ENCODE assay signal across 8 cellular contexts in genomic region chr11:68684385-68685356, GRCh38. TPM values are rescaled to one million over a fixed set of nuclear protein-coding genes. Genes with fewer than 3 reads are reported as not detected.
DNase-seq lines count a peak whose midpoint lies in the region; ATAC-seq, FAIRE-seq and TF ChIP-seq lines count a peak whose summit lies in the region.

A gene with protein sequence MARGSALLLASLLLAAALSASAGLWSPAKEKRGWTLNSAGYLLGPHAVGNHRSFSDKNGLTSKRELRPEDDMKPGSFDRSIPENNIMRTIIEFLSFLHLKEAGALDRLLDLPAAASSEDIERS (plus strand): TSS chr11:68684544. CDS start chr11:68684924, 380 bp downstream.

- ATAC-seq in HG02798 (IDR thresholded peaks at IDR 0.05; ENCODE audit: poor library complexity, unreplicated experiment) (no peak), HG03460 (IDR thresholded peaks at IDR 0.05; ENCODE audit: unreplicated experiment) (no peak)

- H3K9me1 ChIP-seq in keratinocyte (ENCODE audit: control insufficient read depth, extremely low read depth, insufficient read depth, low read length) = no peaks in the 10 kb centered on the region

- H3K27me3 ChIP-seq in ascending aorta (peaks cover 18% of the 10 kb centered on the region), keratinocyte (ENCODE audit: control insufficient read depth, extremely low read depth, insufficient read depth, low read length) (peaks cover 33% of the 10 kb centered on the region), vagina (peaks cover 8% of the 10 kb centered on the region)

- peak within 1 kb of the TSS; percentile 48 for H3K4me2 ChIP-seq in keratinocyte (ENCODE audit: control insufficient read depth, extremely low read depth, insufficient read depth, low read depth, low read length)

- H3K36me3 ChIP-seq in ascending aorta (no peaks in the 10 kb centered on the region), keratinocyte (ENCODE audit: control insufficient read depth in 2 of 2, extremely low read depth in 1 of 2, insufficient read depth in 2 of 2, low read length in 2 of 2) (no peaks in the 10 kb centered on the region), vagina (no peaks in the 10 kb centered on the region)

- H2AFZ ChIP-seq in keratinocyte (ENCODE audit: control insufficient read depth, low read length) = peak within 1 kb of the TSS; percentile 3

- peak; percentile 51 for DNase-seq in stimulated activated CD4-positive, alpha-beta T cell treated with anti-CD3 and anti-CD28 coated beads, Interleukin-15, amount 100 ng/mL, for 24 hours
- no peak for DNase-seq in stimulated activated CD4-positive, alpha-beta T cell treated with anti-CD3 and anti-CD28 coated beads, Interleukin-1b, Interleukin-23, amount 100 ng/mL, for 48 hours
- DNase-seq in ascending aorta (ENCODE audit: low spot score in 2 of 2) (no peak), keratinocyte (ENCODE audit: low read depth, low spot score) (no peak), vagina (ENCODE audit: extremely low spot score in 2 of 2) (no peak), lower leg skin (ENCODE audit: low spot score in 2 of 2) (no peak)

- TF ChIP-seq CTCF in ascending aorta (IDR thresholded peaks at IDR 0.05) (no peak), keratinocyte (optimal IDR thresholded peaks at IDR 0.05 in 1 of 3, IDR thresholded peaks at IDR 0.05 in 1 of 3, conservative IDR thresholded peaks at IDR 0.05 in 1 of 3; ENCODE audit: extremely low read depth in 1 of 3, insufficient read depth in 2 of 3, low read length in 3 of 3) (no peak), vagina (IDR thresholded peaks at IDR 0.05) (no peak), lower leg skin (IDR thresholded peaks at IDR 0.05) (no peak)

- H4K20me1 ChIP-seq in keratinocyte (ENCODE audit: control insufficient read depth, extremely low read depth, insufficient read depth, low read length) = peaks cover 5% of the 10 kb centered on the region

- dilution Hi-C loops in keratinocyte (cut with MboI; ENCODE audit: extremely low pct_ligation_motif_present, low sequenced_read_pairs) = no loop called here

- no peak for FAIRE-seq in keratinocyte (lab: Jason Lieb, UNC)

- intact Hi-C loops in ascending aorta (cut with DNase I) = no loop called here
- intact Hi-C loops in vagina (cut with DNase I) = no loop called here
- intact Hi-C loops in lower leg skin (cut with DNase I; ENCODE audit: low total_unique reads) = no loop called here

- peak within 1 kb of the TSS; percentile 37 for H3K9ac ChIP-seq in keratinocyte (ENCODE audit: control insufficient read depth, extremely low read depth, insufficient read depth, low read length)

- H3K27ac ChIP-seq in ascending aorta (no peak within 1 kb of the TSS), keratinocyte (ENCODE audit: control insufficient read depth, insufficient read depth, low read length) (no peak within 1 kb of the TSS), vagina (no peak within 1 kb of the TSS)

- TF ChIP-seq POLR2A in vagina (IDR thresholded peaks at IDR 0.05) (no peak), lower leg skin (IDR thresholded peaks at IDR 0.05) (no peak)

- H3K9me3 ChIP-seq in ascending aorta (no peaks in the 10 kb centered on the region), keratinocyte (ENCODE audit: control insufficient read depth, low read depth, low read length) (no peaks in the 10 kb centered on the region), vagina (no peaks in the 10 kb centered on the region)

- H3K4me3 ChIP-seq in ascending aorta = peak within 1 kb of the TSS; percentile 53 to 55
- peak within 1 kb of the TSS; percentile 34 to 52 (median 35) for H3K4me3 ChIP-seq in keratinocyte (ENCODE audit: control insufficient read depth in 2 of 3, extremely low read depth in 1 of 3, insufficient read depth in 2 of 3, low read depth in 1 of 3, low read length in 3 of 3)
- H3K4me3 ChIP-seq in vagina = peak within 1 kb of the TSS; percentile 22 to 41
- no peak within 1 kb of the TSS for H3K4me3 ChIP-seq in lower leg skin (ENCODE audit: low read depth, poor library complexity, severe bottlenecking)

- H3K79me2 ChIP-seq in keratinocyte (ENCODE audit: control insufficient read depth, insufficient read depth, low read length) = no peaks in the 10 kb centered on the region

- 8 to 9% methylated on average over 49 to 80 of the region's 113 CpGs for WGBS in lower leg skin, 2 donors

- peaks cover 0 to 7% of the 10 kb centered on the region in 2 donors for H3K4me1 ChIP-seq in ascending aorta
- no peaks in the 10 kb centered on the region for H3K4me1 ChIP-seq in keratinocyte (ENCODE audit: control insufficient read depth, extremely low read depth, insufficient read depth, low read length)
- H3K4me1 ChIP-seq in vagina = peaks cover 8% of the 10 kb centered on the region

RNA-seq across cellular contexts. Expression of the gene that starts here (rescaled TPM):
- total RNA-seq in ascending aorta (not detected), vagina (15.7 TPM), lower leg skin (10 to 100 TPM in 2 of 4 donors, 1 to 10 TPM in 2; 4.7 to 59.1 (median 20.9) TPM)
- 2.2 to 2.6 TPM (median 2.4 TPM) in 3 replicates for polyA plus RNA-seq in keratinocyte
- polyA plus RNA-seq in keratinocyte (2011; ENCODE audit: low read depth) = 3.6 TPM
- 5.2 and 8.5 TPM in 2 replicates for polyA plus RNA-seq in keratinocyte (2011; cell fraction: cytosol; rRNA removed)
- 2.5 and 3.4 TPM in 2 replicates for polyA plus RNA-seq in keratinocyte (2011; cell fraction: nucleus; rRNA removed)
- polyA plus RNA-seq in keratinocyte (2012; ENCODE audit: low replicate concordance) = 3.6 and 6.2 TPM in 2 replicates
- polyA minus RNA-seq in keratinocyte = 0.56 to 1.9 TPM (median 1.5 TPM) in 3 replicates
- 13.0 TPM for polyA minus RNA-seq in keratinocyte (2011; cell fraction: cytosol; rRNA and poly(A)+ RNA removed)
- 1.8 and 2.2 TPM in 2 replicates for polyA minus RNA-seq in keratinocyte (2011; cell fraction: nucleus; rRNA and poly(A)+ RNA removed)
